Comparison of ENCODE assay signal across 16 cellular contexts in genomic region chrX:112368371-112368770, GRCh38.
DNase-seq lines count a peak whose midpoint lies in the region; ATAC-seq and TF ChIP-seq lines count a peak whose summit lies in the region.
"Had no signal": no experiment of that assay in that cellular context is flagged by ENCODE, and none has a peak within 500 bp of the region (broad histone marks: within the 10 kb centered on the region; RNA-seq: fewer than 3 reads in every experiment).

No MANE protein-coding gene starts in this region.

- CTCF ChIA-PET in HCT116 (lab: Charles Lee): no interaction called here

- intact Hi-C loops in HCT116 (cut with micrococcal nuclease): no loop called here
- intact Hi-C loops in ovary (cut with DNase I): no loop called here

- TF ChIP-seq CTCF in HCT116 (IDR thresholded peaks at IDR 0.05 in 2 of 3, conservative IDR thresholded peaks at IDR 0.05 in 1 of 3; ENCODE audit: borderline replicate concordance in 1 of 3, insufficient read depth in 1 of 3, low read depth in 2 of 3, low read length in 2 of 3): peak in 2 of 3 experiments; percentile 33 to 39; a peak in 3 of 6 replicates
- TF ChIP-seq CTCF in VCaP (conservative IDR thresholded peaks at IDR 0.05): peak; percentile 64
- TF ChIP-seq CTCF in ovary (IDR thresholded peaks at IDR 0.05): no peak

- H3K9ac ChIP-seq in HCT116 (ENCODE audit: low read length): no peak overlapping the region

- no peak overlapping the region for H3K4me2 ChIP-seq in HCT116 (ENCODE audit: low read length)

- no peaks in the 10 kb centered on the region for H4K20me1 ChIP-seq in HCT116 (ENCODE audit: insufficient read depth)

- no peaks in the 10 kb centered on the region for H3K9me2 ChIP-seq in HCT116 (ENCODE audit: insufficient read depth)

- WGBS in ovary, 3 donors: 24 to 34% (median 32%) methylated on average over 3 of the region's 3 CpGs

- POLR2A ChIA-PET in HCT116 (lab: Charles Lee): no interaction called here

- TF ChIP-seq POLR2A in HCT116 (IDR thresholded peaks at IDR 0.05; ENCODE audit: borderline replicate concordance, extremely low read depth, insufficient read depth, insufficient read length) (no peak), ovary (IDR thresholded peaks at IDR 0.05) (no peak)

- H3K27me3 ChIP-seq in HCT116 (ENCODE audit: insufficient read depth, low read length) (no peaks in the 10 kb centered on the region), ovary (no peaks in the 10 kb centered on the region)
- H3K27me3 ChIP-seq: sigmoid colon, suprapubic skin had no signal

- TF ChIP-seq EP300 in ovary (IDR thresholded peaks at IDR 0.05): no peak

- DNase-seq in GM03348 (ENCODE audit: low spot score) (peak; percentile 1), HCT116 (ENCODE audit: low read depth, low spot score) (no peak), left kidney (ENCODE audit: low read depth, low spot score) (peak; percentile 1), NK-92 (lab: John Stamatoyannopoulos, UW; ENCODE audit: unreplicated experiment) (no peak), ovary (no peak)
- no peak for DNase-seq in activated CD4-positive, alpha-beta T cell treated with anti-CD3 and anti-CD28 coated beads, Interleukin-2, amount 50 U/mL, for 1 hour
- DNase-seq: activated CD8-positive, alpha-beta memory T cell treated with anti-CD3 and anti-CD28 coated beads, Interleukin-2, amount 50 U/mL, for 4 hours; CD8-positive, alpha-beta memory T cell; foreskin melanocyte; KG1; kidney; NCI-H2171; sigmoid colon had no signal

- H3K4me1 ChIP-seq in HCT116 (ENCODE audit: control insufficient read depth in 1 of 2, insufficient read depth in 2 of 2, low read length in 2 of 2) (no peaks in the 10 kb centered on the region), ovary (ENCODE audit: insufficient read depth) (no peaks in the 10 kb centered on the region)
- H3K4me1 ChIP-seq: sigmoid colon, suprapubic skin had no signal

- ATAC-seq in HCT116 (no peak), GM21528 (IDR thresholded peaks at IDR 0.05; ENCODE audit: low FRiP score, unreplicated experiment) (no peak)

- no peak overlapping the region for H2AFZ ChIP-seq in HCT116 (ENCODE audit: low read depth, low read length, poor library complexity, severe bottlenecking)

- H3K9me3 ChIP-seq in HCT116 (ENCODE audit: control insufficient read depth in 1 of 2, insufficient read depth in 1 of 2, low read depth in 1 of 2, low read length in 2 of 2) (no peaks in the 10 kb centered on the region), ovary (no peaks in the 10 kb centered on the region)
- H3K9me3 ChIP-seq: sigmoid colon, suprapubic skin had no signal

- RAD21 ChIA-PET in HCT116 (lab: Charles Lee; ENCODE audit: low non-redundant PET in 1 of 2, low total read pairs in 2 of 2, uncharacterized antibody in 2 of 2, unreplicated experiment in 2 of 2): no interaction called here

- peak; percentile 24 for TF ChIP-seq RAD21 in HCT116 (IDR thresholded peaks at IDR 0.05; ENCODE audit: low read depth)

- H3K36me3 ChIP-seq in HCT116 (ENCODE audit: control insufficient read depth in 1 of 2, insufficient read depth in 2 of 2, low read length in 2 of 2) (no peaks in the 10 kb centered on the region), ovary (no peaks in the 10 kb centered on the region)
- H3K36me3 ChIP-seq: sigmoid colon, suprapubic skin had no signal

- H3K79me2 ChIP-seq in HCT116 (ENCODE audit: insufficient read depth, low read length): no peaks in the 10 kb centered on the region

- no TSS peak for BruUV-seq in HCT116 (replicated peaks; lab: Mats Ljungman, UMichigan)

- no peak overlapping the region for H3K27ac ChIP-seq in HCT116 (ENCODE audit: low read depth, low read length)
- H3K27ac ChIP-seq in VCaP: no peak overlapping the region
- no peak overlapping the region for H3K27ac ChIP-seq in ovary
- H3K27ac ChIP-seq: sigmoid colon, suprapubic skin had no signal

- H3K4me3 ChIP-seq in HCT116 (replicated peaks in 1 of 2; ENCODE audit: low read depth in 1 of 2, low read length in 2 of 2) (no peak overlapping the region), ovary (no peak overlapping the region)
- H3K4me3 ChIP-seq: sigmoid colon, suprapubic skin had no signal

TF ChIP-seq in HCT116, 20 proteins besides CTCF, POLR2A, EP300 and RAD21:
- no peak for TF ChIP-seq ZBTB33 (IDR thresholded peaks at IDR 0.05; ENCODE audit: extremely low read depth, insufficient replicate concordance, low read length)
- TF ChIP-seq SRF (IDR thresholded peaks at IDR 0.05; ENCODE audit: low read depth): no peak
- TF ChIP-seq JUND (IDR thresholded peaks at IDR 0.05): no peak
- TF ChIP-seq CBX3 (IDR thresholded peaks at IDR 0.05; ENCODE audit: low read depth): no peak
- TF ChIP-seq, protein P1, sequence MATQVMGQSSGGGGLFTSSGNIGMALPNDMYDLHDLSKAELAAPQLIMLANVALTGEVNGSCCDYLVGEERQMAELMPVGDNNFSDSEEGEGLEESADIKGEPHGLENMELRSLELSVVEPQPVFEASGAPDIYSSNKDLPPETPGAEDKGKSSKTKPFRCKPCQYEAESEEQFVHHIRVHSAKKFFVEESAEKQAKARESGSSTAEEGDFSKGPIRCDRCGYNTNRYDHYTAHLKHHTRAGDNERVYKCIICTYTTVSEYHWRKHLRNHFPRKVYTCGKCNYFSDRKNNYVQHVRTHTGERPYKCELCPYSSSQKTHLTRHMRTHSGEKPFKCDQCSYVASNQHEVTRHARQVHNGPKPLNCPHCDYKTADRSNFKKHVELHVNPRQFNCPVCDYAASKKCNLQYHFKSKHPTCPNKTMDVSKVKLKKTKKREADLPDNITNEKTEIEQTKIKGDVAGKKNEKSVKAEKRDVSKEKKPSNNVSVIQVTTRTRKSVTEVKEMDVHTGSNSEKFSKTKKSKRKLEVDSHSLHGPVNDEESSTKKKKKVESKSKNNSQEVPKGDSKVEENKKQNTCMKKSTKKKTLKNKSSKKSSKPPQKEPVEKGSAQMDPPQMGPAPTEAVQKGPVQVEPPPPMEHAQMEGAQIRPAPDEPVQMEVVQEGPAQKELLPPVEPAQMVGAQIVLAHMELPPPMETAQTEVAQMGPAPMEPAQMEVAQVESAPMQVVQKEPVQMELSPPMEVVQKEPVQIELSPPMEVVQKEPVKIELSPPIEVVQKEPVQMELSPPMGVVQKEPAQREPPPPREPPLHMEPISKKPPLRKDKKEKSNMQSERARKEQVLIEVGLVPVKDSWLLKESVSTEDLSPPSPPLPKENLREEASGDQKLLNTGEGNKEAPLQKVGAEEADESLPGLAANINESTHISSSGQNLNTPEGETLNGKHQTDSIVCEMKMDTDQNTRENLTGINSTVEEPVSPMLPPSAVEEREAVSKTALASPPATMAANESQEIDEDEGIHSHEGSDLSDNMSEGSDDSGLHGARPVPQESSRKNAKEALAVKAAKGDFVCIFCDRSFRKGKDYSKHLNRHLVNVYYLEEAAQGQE (IDR thresholded peaks at IDR 0.05; ENCODE audit: low read depth): no peak
- TF ChIP-seq ELF1 (IDR thresholded peaks at IDR 0.05; ENCODE audit: borderline replicate concordance, low read depth): no peak
- TF ChIP-seq FOSL1 (IDR thresholded peaks at IDR 0.05; ENCODE audit: low read depth): no peak
- TF ChIP-seq CEBPB (IDR thresholded peaks at IDR 0.05; ENCODE audit: low read depth): no peak
- TF ChIP-seq EZH2phosphoT487 (IDR thresholded peaks at IDR 0.05; ENCODE audit: borderline replicate concordance): no peak

Comparison
In these comparisons a context has a peak if more than half of its experiments do, and no peak if none do; other contexts are left out.
1. DNase-seq: peak in GM03348 (single experiment) and left kidney (single experiment); none in HCT116 (single experiment), activated CD4-positive, alpha-beta T cell treated with anti-CD3 and anti-CD28 coated beads, Interleukin-2, amount 50 U/mL, for 1 hour (single experiment), NK-92 (single experiment) and ovary (0 of 5).
2. CTCF ChIP-seq: peak in HCT116 (2 of 3) and VCaP (single experiment); none in ovary (0 of 3).